In the genomic region with DNA sequence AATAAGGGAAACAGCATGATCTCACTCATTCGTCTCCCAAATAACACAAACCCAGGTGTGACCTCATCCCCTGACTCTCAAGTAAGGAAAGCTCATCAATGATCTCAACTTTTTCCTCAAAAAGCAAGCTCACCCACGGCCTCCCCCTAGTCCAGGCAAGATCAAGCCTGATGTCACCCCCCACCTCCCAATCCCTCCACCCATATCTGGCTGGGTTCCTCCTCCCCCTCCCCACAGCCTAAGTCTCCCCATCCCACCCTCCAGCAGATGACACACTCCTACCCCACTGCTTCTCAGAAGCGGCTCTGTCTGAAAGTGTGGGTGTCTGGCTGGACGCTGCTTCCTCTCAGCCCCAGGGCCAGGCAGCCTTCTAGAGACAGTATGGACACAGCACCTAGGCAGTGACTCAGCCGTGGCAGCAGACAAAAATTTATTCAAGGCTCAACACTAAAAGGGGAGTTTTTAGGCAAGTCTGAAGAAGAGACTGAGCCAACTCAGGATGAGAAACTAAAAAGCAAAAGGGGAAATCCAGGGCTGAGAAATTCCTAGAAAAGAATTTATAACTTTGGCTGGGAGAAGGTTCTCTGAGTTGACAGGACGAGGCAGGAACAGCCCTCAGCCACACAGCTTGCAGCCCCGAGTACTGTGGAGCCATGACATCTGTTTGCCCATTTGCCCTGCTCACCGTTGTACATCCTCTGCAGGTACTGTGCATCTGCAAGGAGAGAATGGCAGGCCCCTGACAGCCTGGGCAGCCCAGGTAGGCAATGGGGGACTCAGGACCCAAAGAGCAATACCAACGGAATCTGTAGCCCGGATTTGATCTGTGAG, we compare ENCODE assay signal across 8 cellular contexts.
A peak's percentile ranks its signal among the peaks of the same experiment; 100 is the strongest.
DNase-seq lines count a peak whose midpoint lies in the region; ATAC-seq and TF ChIP-seq lines count a peak whose summit lies in the region.

No MANE protein-coding gene starts in this region.

- 48% methylated on average over 10 of the region's 10 CpGs for WGBS in esophagus muscularis mucosa

- H3K4me3 ChIP-seq in OCI-LY3 (ENCODE audit: low read length) (peak overlapping the region; percentile 32; the same call in 1 of the 2 replicates), breast epithelium (peak overlapping the region in 1 of 3 donors; percentile 28), esophagus muscularis mucosa (no peak overlapping the region)

- intact Hi-C loops in breast epithelium (cut with DNase I; ENCODE audit: low total_unique reads), result no loop called here
- intact Hi-C loops in esophagus muscularis mucosa (cut with DNase I), result no loop called here

- H3K4me1 ChIP-seq in OCI-LY3 (ENCODE audit: low read length) (peaks cover 14% of the 10 kb centered on the region), breast epithelium (no peaks in the 10 kb centered on the region), esophagus muscularis mucosa (peaks cover 0 to 10% (median 5%) of the 10 kb centered on the region in 4 donors)

- H3K9ac ChIP-seq in OCI-LY3 (ENCODE audit: low read length), result no peak overlapping the region; the same call in 1 of the 2 replicates

- no peak for TF ChIP-seq CTCF in OCI-LY3 (IDR thresholded peaks at IDR 0.05; ENCODE audit: low read depth, low read length)
- no peak for TF ChIP-seq CTCF in breast epithelium (IDR thresholded peaks at IDR 0.05)
- TF ChIP-seq CTCF in esophagus muscularis mucosa (IDR thresholded peaks at IDR 0.05), result no peak

- TF ChIP-seq EP300 in esophagus muscularis mucosa (IDR thresholded peaks at IDR 0.05), result no peak

- no peaks in the 10 kb centered on the region for H4K20me1 ChIP-seq in OCI-LY3 (ENCODE audit: insufficient read depth, low read length)

- peak overlapping the region; percentile 69 for H3K4me2 ChIP-seq in OCI-LY3 (ENCODE audit: low read length)

- H3K36me3 ChIP-seq in OCI-LY3 (replicated peaks; ENCODE audit: low read depth, low read length) (no peaks in the 10 kb centered on the region), breast epithelium (no peaks in the 10 kb centered on the region), esophagus muscularis mucosa (no peaks in the 10 kb centered on the region)

- no peaks in the 10 kb centered on the region for H3K9me3 ChIP-seq in OCI-LY3 (ENCODE audit: insufficient read depth, low read length)
- H3K9me3 ChIP-seq in breast epithelium, result no peaks in the 10 kb centered on the region
- H3K9me3 ChIP-seq in esophagus muscularis mucosa, result no peaks in the 10 kb centered on the region

- H3K27ac ChIP-seq in OCI-LY3 (ENCODE audit: low read length), result no peak overlapping the region
- H3K27ac ChIP-seq in breast epithelium, result peak overlapping the region; percentile 42 to 59
- H3K27ac ChIP-seq in esophagus muscularis mucosa (replicated peaks in 1 of 4), result no peak overlapping the region

- ATAC-seq in GM18909 (IDR thresholded peaks at IDR 0.05; ENCODE audit: poor library complexity, unreplicated experiment) (peak; percentile 53), HG02571 (IDR thresholded peaks at IDR 0.05; ENCODE audit: unreplicated experiment) (no peak)

- H3K27me3 ChIP-seq in OCI-LY3 (ENCODE audit: low read depth, low read length) (peaks cover 47% of the 10 kb centered on the region), breast epithelium (no peaks in the 10 kb centered on the region), esophagus muscularis mucosa (no peaks in the 10 kb centered on the region)

- H3K79me2 ChIP-seq in OCI-LY3 (ENCODE audit: low read length), result no peaks in the 10 kb centered on the region

- TF ChIP-seq POLR2A in breast epithelium (IDR thresholded peaks at IDR 0.05) (no peak), esophagus muscularis mucosa (IDR thresholded peaks at IDR 0.05; ENCODE audit: low read depth) (no peak)

- no peak overlapping the region; the same call in 1 of the 2 replicates for H2AFZ ChIP-seq in OCI-LY3 (ENCODE audit: low read depth, low read length)

- DNase-seq in breast epithelium (ENCODE audit: low spot score in 2 of 2) (peak in 1 of 2 donors; percentile 43), esophagus muscularis mucosa (ENCODE audit: extremely low spot score) (no peak), D341Med (ENCODE audit: low spot score) (no peak), DMS53 treated with DMSO at 0.1 percent for 48 hours (lab: John Stamatoyannopoulos, UW; ENCODE audit: unreplicated experiment) (no peak)
- peak; percentile 28 for DNase-seq in stimulated activated CD4-positive, alpha-beta T cell treated with anti-CD3 and anti-CD28 coated beads, Interleukin-12 subunit alpha, Interleukin-12 subunit beta, amount 100 ng/mL, for 4 hours

Comparison
In these comparisons a context has a peak if more than half of its experiments do, and no peak if none do; other contexts are left out.
1. H3K27ac ChIP-seq: peak in breast epithelium (2 of 2); none in OCI-LY3 (single experiment) and esophagus muscularis mucosa (0 of 4).